In genomic region chr16:30903002-30903401, GRCh38 we compare ENCODE assay signal across 8 cellular contexts. TPM values are rescaled to one million over a fixed set of nuclear protein-coding genes. Genes with fewer than 3 reads are reported as not detected.
DNase-seq lines count a peak whose midpoint lies in the region; ATAC-seq and TF ChIP-seq lines count a peak whose summit lies in the region.

No MANE protein-coding gene starts in this region.

- WGBS in psoas muscle, 3 donors = 76 to 80% (median 78%) methylated on average over 4 of the region's 4 CpGs

- TF ChIP-seq POLR2A in Peyer's patch (IDR thresholded peaks at IDR 0.05) = no peak

- CTCF ChIA-PET in HEK293T (lab: Yijun Ruan, JAX) = interaction anchor here (1.3 to 2.1 kb wide), 7 partner anchors 17 to 121 kb away, joined by 4 to 41 read pairs (median 6); no protein-coding TSS in a partner anchor

- H3K36me3 ChIP-seq in DOHH2 (ENCODE audit: control insufficient read depth, low read length) (no peaks in the 10 kb centered on the region), Peyer's patch (no peaks in the 10 kb centered on the region), duodenal mucosa (ENCODE audit: control insufficient read depth in 1 of 2, insufficient read depth in 2 of 2, low read length in 2 of 2) (no peaks in the 10 kb centered on the region), psoas muscle (ENCODE audit: insufficient read depth in 1 of 2, low read depth in 1 of 2) (peaks cover 0 to 5% of the 10 kb centered on the region in 2 donors)

- no peaks in the 10 kb centered on the region for H3K79me2 ChIP-seq in DOHH2 (ENCODE audit: control insufficient read depth, low read length)

- H3K27ac ChIP-seq in DOHH2 (ENCODE audit: low read depth, low read length) (peak overlapping the region; percentile 90), Peyer's patch (peak overlapping the region; percentile 81 to 94 (median 90)), duodenal mucosa (ENCODE audit: low read depth, low read length) (peak overlapping the region; percentile 13), psoas muscle (peak overlapping the region; percentile 88)

- H3K27me3 ChIP-seq in DOHH2 (ENCODE audit: control insufficient read depth, low read length) = no peaks in the 10 kb centered on the region
- H3K27me3 ChIP-seq in Peyer's patch = no peaks in the 10 kb centered on the region
- H3K27me3 ChIP-seq in duodenal mucosa (ENCODE audit: control insufficient read depth in 1 of 2, insufficient read depth in 2 of 2, low read length in 2 of 2) = no peaks in the 10 kb centered on the region
- H3K27me3 ChIP-seq in psoas muscle (ENCODE audit: insufficient read depth in 3 of 3, low read length in 2 of 3) = no peaks in the 10 kb centered on the region

- TF ChIP-seq CTCF in DOHH2 (IDR thresholded peaks at IDR 0.05; ENCODE audit: low read depth, low read length, poor library complexity, severe bottlenecking) = no peak
- TF ChIP-seq CTCF in Peyer's patch (IDR thresholded peaks at IDR 0.05) = no peak
- no peak for TF ChIP-seq CTCF in psoas muscle (IDR thresholded peaks at IDR 0.05)

- POLR2A ChIA-PET in HEK293T (lab: Yijun Ruan, JAX) = interaction anchor here (1.1 to 4.0 kb wide), 12 partner anchors 9 to 116 kb away, joined by 3 to 47 read pairs (median 6); partner anchors contain the start of genes BCL7C and ZNF629

- DNase-seq in Peyer's patch = no peak
- DNase-seq in psoas muscle = no peak
- no peak for DNase-seq in dermis blood vessel endothelial cell
- no peak for DNase-seq in ureter (ENCODE audit: low spot score)
- DNase-seq in HEK293T (ENCODE audit: extremely low spot score) = no peak

- no peaks in the 10 kb centered on the region for H4K20me1 ChIP-seq in DOHH2 (ENCODE audit: control insufficient read depth, insufficient read depth, low read depth, low read length)

- peaks cover 41% of the 10 kb centered on the region for H3F3A ChIP-seq in DOHH2 (ENCODE audit: control insufficient read depth, insufficient read depth)

- ATAC-seq in psoas muscle (peak in 1 of 4 donors; percentile 19), GM19328 (IDR thresholded peaks at IDR 0.05; ENCODE audit: unreplicated experiment) (no peak)

- no peak overlapping the region for H3K9ac ChIP-seq in duodenal mucosa (ENCODE audit: low read depth in 1 of 2, low read length in 2 of 2)

- intact Hi-C loops in psoas muscle (cut with DNase I) = loop anchor here (2.0 kb wide), 1 partner anchor 58 kb away; no protein-coding TSS in a partner anchor

- peaks cover 40% of the 10 kb centered on the region for H3K4me1 ChIP-seq in DOHH2 (ENCODE audit: control insufficient read depth, low read length)
- H3K4me1 ChIP-seq in Peyer's patch = peaks cover 0 to 31% (median 0%) of the 10 kb centered on the region in 4 donors
- H3K4me1 ChIP-seq in duodenal mucosa (ENCODE audit: control insufficient read depth in 1 of 2, insufficient read depth in 2 of 2, low read length in 2 of 2) = peaks cover 9 to 29% of the 10 kb centered on the region in 2 donors
- peaks cover 9% of the 10 kb centered on the region for H3K4me1 ChIP-seq in psoas muscle

- H3K4me3 ChIP-seq in DOHH2 (ENCODE audit: low read length) = peak overlapping the region; percentile 77
- H3K4me3 ChIP-seq in Peyer's patch = peak overlapping the region in 1 of 4 donors; percentile 65
- H3K4me3 ChIP-seq in duodenal mucosa (ENCODE audit: low read depth in 1 of 2, low read length in 2 of 2) = peak overlapping the region; percentile 19 to 75
- H3K4me3 ChIP-seq in psoas muscle = peak overlapping the region; percentile 65

- H3K9me3 ChIP-seq in DOHH2 (ENCODE audit: control insufficient read depth, insufficient read depth, low read length) (peaks cover 5% of the 10 kb centered on the region; the same call in 1 of the 2 replicates), Peyer's patch (no peaks in the 10 kb centered on the region), duodenal mucosa (ENCODE audit: control insufficient read depth in 1 of 2, low read length in 2 of 2) (no peaks in the 10 kb centered on the region), psoas muscle (no peaks in the 10 kb centered on the region)

- no peaks in the 10 kb centered on the region for H3K9me2 ChIP-seq in DOHH2 (replicated peaks; ENCODE audit: control insufficient read depth, low read length)

- peak overlapping the region; percentile 89 for H3K4me2 ChIP-seq in DOHH2 (ENCODE audit: low read length)

TF ChIP-seq in HEK293T, 16 proteins besides CTCF, POLR2A, EP300 and RAD21:
- TF ChIP-seq CTBP1 (IDR thresholded peaks at IDR 0.05; ENCODE audit: borderline replicate concordance) = no peak
- no peak for TF ChIP-seq ARNT (IDR thresholded peaks at IDR 0.05)
- no peak for TF ChIP-seq L3MBTL2 (conservative IDR thresholded peaks at IDR 0.05)
- no peak for TF ChIP-seq HDGF (IDR thresholded peaks at IDR 0.05; ENCODE audit: borderline replicate concordance)
- no peak for TF ChIP-seq FOXK2 (IDR thresholded peaks at IDR 0.05)
- no peak for TF ChIP-seq ELF4 (IDR thresholded peaks at IDR 0.05)
- no peak for TF ChIP-seq PKNOX1 (IDR thresholded peaks at IDR 0.05)
- no peak for TF ChIP-seq NFRKB (IDR thresholded peaks at IDR 0.05)
- TF ChIP-seq ZNF384 (IDR thresholded peaks at IDR 0.05) = no peak
- no peak for TF ChIP-seq SP1 (IDR thresholded peaks at IDR 0.05)
- no peak for TF ChIP-seq TARDBP (IDR thresholded peaks at IDR 0.05)
- no peak for TF ChIP-seq LEF1 (IDR thresholded peaks at IDR 0.05; ENCODE audit: borderline replicate concordance)
- TF ChIP-seq FOXM1 (IDR thresholded peaks at IDR 0.05; ENCODE audit: borderline replicate concordance) = no peak
- TF ChIP-seq FOXA1 (IDR thresholded peaks at IDR 0.05) = no peak
- no peak for TF ChIP-seq SUZ12 (IDR thresholded peaks at IDR 0.05)

RNA-seq across cellular contexts. Expression of gene CTF1, which starts 6.6 kb away (rescaled TPM):
- 1 to 10 TPM in 1 of 4 donors, not detected in 3; 1.2 TPM for total RNA-seq in Peyer's patch
- total RNA-seq in psoas muscle = 10 to 100 TPM in 1 of 4 donors, 1 to 10 TPM in 3; 8.5 to 16.6 (median 9.4) TPM
- polyA plus RNA-seq in psoas muscle = 1 to 10 TPM; 4.9 to 5.5 (median 5.2) TPM
- total RNA-seq in dermis blood vessel endothelial cell = 0.17 and 0.70 TPM in 2 replicates
- total RNA-seq in ureter = 8.2 TPM

RNA-seq across cellular contexts. Expression of gene BCL7C, which starts 9.1 kb away (rescaled TPM):
- total RNA-seq in Peyer's patch (10 to 100 TPM; 12.1 to 23.9 (median 17.8) TPM), psoas muscle (10 to 100 TPM; 13.9 to 18.1 (median 15.1) TPM), dermis blood vessel endothelial cell (40.0 and 58.0 TPM in 2 replicates), ureter (35.9 TPM)
- polyA plus RNA-seq in psoas muscle = 10 to 100 TPM; 18.9 to 40.9 (median 30.2) TPM

RNA-seq across cellular contexts. Expression of gene FBXL19, which starts 20.4 kb away (rescaled TPM):
- 10 to 100 TPM; 25.0 to 51.2 (median 47.9) TPM for total RNA-seq in Peyer's patch
- 1 to 10 TPM; 3.4 to 4.2 (median 4.1) TPM for total RNA-seq in psoas muscle
- polyA plus RNA-seq in psoas muscle = 1 to 10 TPM; 2.8 to 5.4 (median 2.8) TPM
- total RNA-seq in dermis blood vessel endothelial cell = 21.8 and 26.7 TPM in 2 replicates
- total RNA-seq in ureter = 25.7 TPM

RNA-seq across cellular contexts. Expression of gene ORAI3, which starts 45.9 kb away (rescaled TPM):
- total RNA-seq in Peyer's patch (10 to 100 TPM; 10.7 to 25.0 (median 20.3) TPM), psoas muscle (1 to 10 TPM; 3.6 to 5.8 (median 5.5) TPM), dermis blood vessel endothelial cell (40.2 and 42.4 TPM in 2 replicates), ureter (25.9 TPM)
- 1 to 10 TPM; 3.5 to 6.0 (median 4.0) TPM for polyA plus RNA-seq in psoas muscle

RNA-seq across cellular contexts. Expression of gene SETD1A, which starts 54.6 kb away (rescaled TPM):
- total RNA-seq in Peyer's patch (10 to 100 TPM in 3 of 4 donors, 1 to 10 TPM in 1; 10.0 to 22.0 (median 16.5) TPM), psoas muscle (10 to 100 TPM; 13.3 to 19.0 (median 16.2) TPM), dermis blood vessel endothelial cell (2.6 and 5.3 TPM in 2 replicates), ureter (19.6 TPM)
- polyA plus RNA-seq in psoas muscle = 10 to 100 TPM in 1 of 3 donors, 1 to 10 TPM in 2; 7.9 to 15.9 (median 9.4) TPM

Comparison
In these comparisons a context has a peak if more than half of its experiments do, and no peak if none do; other contexts are left out.
1. H3K27ac ChIP-seq: peak in every context shown above with its lines; median percentile 90 in DOHH2; 90 in Peyer's patch; 88 in psoas muscle; 13 in duodenal mucosa.